1 cellular context compared by ENCODE assay signal in the genomic region with DNA sequence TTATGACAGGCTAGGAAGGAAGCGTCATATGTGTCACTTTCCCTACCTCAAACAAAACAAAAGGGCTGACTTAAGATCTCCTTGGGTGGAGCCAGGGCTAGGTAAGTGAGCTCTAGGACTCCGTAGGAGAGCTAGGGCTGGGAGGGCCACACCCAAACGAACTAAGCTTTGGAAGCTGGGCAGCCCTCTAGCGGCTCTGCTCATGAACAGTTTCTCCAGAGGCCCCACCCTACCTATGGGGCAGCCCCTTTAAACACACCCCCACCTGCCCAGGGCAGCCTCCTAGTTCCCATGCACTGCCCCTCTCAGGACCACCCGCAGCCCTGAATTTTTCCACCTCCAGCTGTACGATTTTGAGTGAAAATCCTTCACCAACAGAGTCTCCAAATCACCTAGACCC.
TF ChIP-seq lines count a peak whose summit lies in the region.

No MANE protein-coding gene starts in this region.

TF ChIP-seq in HepG2, 621 proteins besides CTCF, POLR2A, EP300 and RAD21:
- TF ChIP-seq KLF12 (CRISPR knock-in tag; IDR thresholded peaks at IDR 0.05; ENCODE audit: borderline replicate concordance) = peak; percentile 62; the same call in 1 of the 2 replicates
- no peak for TF ChIP-seq ZNF333 (CRISPR knock-in tag; IDR thresholded peaks at IDR 0.05; ENCODE audit: borderline replicate concordance)
- 0 out of 2 replicates have a peak, but pooled peaks have one; percentile 23 for TF ChIP-seq ARNT2 (CRISPR knock-in tag; IDR thresholded peaks at IDR 0.05; ENCODE audit: low read depth)
- no peak for TF ChIP-seq HMG20B (CRISPR knock-in tag; conservative IDR thresholded peaks at IDR 0.05)
- TF ChIP-seq, protein P1, sequence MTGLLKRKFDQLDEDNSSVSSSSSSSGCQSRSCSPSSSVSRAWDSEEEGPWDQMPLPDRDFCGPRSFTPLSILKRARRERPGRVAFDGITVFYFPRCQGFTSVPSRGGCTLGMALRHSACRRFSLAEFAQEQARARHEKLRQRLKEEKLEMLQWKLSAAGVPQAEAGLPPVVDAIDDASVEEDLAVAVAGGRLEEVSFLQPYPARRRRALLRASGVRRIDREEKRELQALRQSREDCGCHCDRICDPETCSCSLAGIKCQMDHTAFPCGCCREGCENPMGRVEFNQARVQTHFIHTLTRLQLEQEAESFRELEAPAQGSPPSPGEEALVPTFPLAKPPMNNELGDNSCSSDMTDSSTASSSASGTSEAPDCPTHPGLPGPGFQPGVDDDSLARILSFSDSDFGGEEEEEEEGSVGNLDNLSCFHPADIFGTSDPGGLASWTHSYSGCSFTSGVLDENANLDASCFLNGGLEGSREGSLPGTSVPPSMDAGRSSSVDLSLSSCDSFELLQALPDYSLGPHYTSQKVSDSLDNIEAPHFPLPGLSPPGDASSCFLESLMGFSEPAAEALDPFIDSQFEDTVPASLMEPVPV (CRISPR knock-in tag; IDR thresholded peaks at IDR 0.05) = 0 out of 2 replicates have a peak, but pooled peaks have one; percentile 8
- TF ChIP-seq POLR2G (IDR thresholded peaks at IDR 0.05; ENCODE audit: low read depth, low read length) = peak; percentile 11
- peak; percentile 52 for TF ChIP-seq PATZ1 (CRISPR knock-in tag; IDR thresholded peaks at IDR 0.05)
